In genomic region chr16:30032083-30032819, GRCh38 we compare ENCODE assay signal across 8 cellular contexts. TPM values are rescaled to one million over a fixed set of nuclear protein-coding genes. Genes with fewer than 3 reads are reported as not detected.
DNase-seq lines count a peak whose midpoint lies in the region; ATAC-seq and TF ChIP-seq lines count a peak whose summit lies in the region.

No MANE protein-coding gene starts in this region.

- H4K20me1 ChIP-seq in OCI-LY1 (ENCODE audit: insufficient read depth, low read length): no peaks in the 10 kb centered on the region

- no peaks in the 10 kb centered on the region for H3K9me2 ChIP-seq in OCI-LY1 (ENCODE audit: low read depth, low read length)

- H3K79me2 ChIP-seq in OCI-LY1 (ENCODE audit: insufficient read depth, low read length): no peaks in the 10 kb centered on the region

- peaks cover 5% of the 10 kb centered on the region; the same call in 1 of the 2 replicates for H3K27me3 ChIP-seq in OCI-LY1 (ENCODE audit: insufficient read depth, low read length)

- H3K9me3 Mint-ChIP-seq in nephron progenitor cell: peaks cover 3% of the 10 kb centered on the region

- no peaks in the 10 kb centered on the region for H3F3A ChIP-seq in OCI-LY1 (ENCODE audit: insufficient read depth, low read length)

- peaks cover 38% of the 10 kb centered on the region for H3K4me1 Mint-ChIP-seq in nephron progenitor cell

- peak; percentile 75 for DNase-seq in D341Med (ENCODE audit: low spot score)
- DNase-seq in HuH-7 (ENCODE audit: low spot score): peak; percentile 78
- peak; percentile 27 for DNase-seq in activated CD8-positive, alpha-beta memory T cell treated with anti-CD3 and anti-CD28 coated beads, Interleukin-2, amount 50 U/mL, for 24 hours (ENCODE audit: extremely low read depth)
- DNase-seq in epithelial cell of proximal tubule (ENCODE audit: low read depth): no peak
- DNase-seq in nephron progenitor cell: peak; percentile 78
- no peak for DNase-seq in posterior vena cava (ENCODE audit: low spot score)

- peaks cover 87% of the 10 kb centered on the region for H3K27me3 Mint-ChIP-seq in nephron progenitor cell (ENCODE audit: low read depth, poor library complexity)

- H3K27ac ChIP-seq in OCI-LY1 (ENCODE audit: low read depth, low read length, poor library complexity, severe bottlenecking): no peak overlapping the region

- no peak overlapping the region for H3K27ac Mint-ChIP-seq in nephron progenitor cell

- H3K9ac ChIP-seq in OCI-LY1 (ENCODE audit: low read length): no peak overlapping the region

- ATAC-seq in HG02588 (IDR thresholded peaks at IDR 0.05; ENCODE audit: unreplicated experiment): no peak

- intact Hi-C loops in posterior vena cava (cut with DNase I): no loop called here

- H2AFZ ChIP-seq in OCI-LY1 (ENCODE audit: low read length): no peak overlapping the region

- H3K4me3 ChIP-seq in OCI-LY1 (ENCODE audit: low read depth, low read length, poor library complexity, severe bottlenecking) (no peak overlapping the region), epithelial cell of proximal tubule (ENCODE audit: low read depth, low read length) (no peak overlapping the region)

- TF ChIP-seq CTCF in OCI-LY1 (IDR thresholded peaks at IDR 0.05; ENCODE audit: low read length): peak; percentile 95
- peak; percentile 91 for TF ChIP-seq CTCF in epithelial cell of proximal tubule (conservative IDR thresholded peaks at IDR 0.05; ENCODE audit: low read depth, low read length)
- TF ChIP-seq CTCF in nephron progenitor cell (IDR thresholded peaks at IDR 0.05): peak; percentile 78

- no peaks in the 10 kb centered on the region for H3K9me3 ChIP-seq in OCI-LY1 (ENCODE audit: low read length)

- H3K4me1 ChIP-seq in OCI-LY1 (ENCODE audit: insufficient read depth, low read length, severe bottlenecking): no peaks in the 10 kb centered on the region

- H3K36me3 Mint-ChIP-seq in nephron progenitor cell (ENCODE audit: low read depth): no peaks in the 10 kb centered on the region

- no peak overlapping the region for H3K4me2 ChIP-seq in OCI-LY1 (ENCODE audit: low read length)

- peak overlapping the region; percentile 80 for H3K4me3 Mint-ChIP-seq in nephron progenitor cell

- no peaks in the 10 kb centered on the region; the same call in 1 of the 2 replicates for H3K36me3 ChIP-seq in OCI-LY1 (ENCODE audit: insufficient read depth, low read length)

RNA-seq across cellular contexts. Expression of gene TLCD3B, which starts 1.2 kb away (rescaled TPM):
- total RNA-seq in epithelial cell of proximal tubule: not detected in 2 replicates
- not detected for total RNA-seq in posterior vena cava

RNA-seq across cellular contexts. Expression of gene C16orf92, which starts 9.3 kb away (rescaled TPM):
- not detected in 2 replicates for total RNA-seq in epithelial cell of proximal tubule
- not detected for total RNA-seq in posterior vena cava

RNA-seq across cellular contexts. Expression of gene DOC2A, which starts 21.4 kb away (rescaled TPM):
- total RNA-seq in epithelial cell of proximal tubule: 0.17 and 0.22 TPM in 2 replicates
- under 1 TPM; 0.28 to 0.33 TPM for total RNA-seq in posterior vena cava

RNA-seq across cellular contexts. Expression of gene ALDOA, which starts 33.3 kb away (rescaled TPM):
- total RNA-seq in epithelial cell of proximal tubule (1,398 and 2,089 TPM in 2 replicates), posterior vena cava (100 to 1,000 TPM; 937 to 987 TPM)

RNA-seq across cellular contexts. Expression of gene INO80E, which starts 36.2 kb away (rescaled TPM):
- total RNA-seq in epithelial cell of proximal tubule (86.9 and 108 TPM in 2 replicates), posterior vena cava (10 to 100 TPM; 42.2 to 46.0 TPM)

Comparison
In these comparisons a context has a peak if more than half of its experiments do, and no peak if none do; other contexts are left out.
1. DNase-seq: peak in D341Med (single experiment), HuH-7 (single experiment), activated CD8-positive, alpha-beta memory T cell treated with anti-CD3 and anti-CD28 coated beads, Interleukin-2, amount 50 U/mL, for 24 hours (single experiment) and nephron progenitor cell (single experiment); none in epithelial cell of proximal tubule (single experiment) and posterior vena cava (single experiment).
2. Peak in every context shown above with its lines, with median percentiles within 50 percentile points of each other: CTCF ChIP-seq.